35 cellular contexts compared by ENCODE assay signal in the genomic region with DNA sequence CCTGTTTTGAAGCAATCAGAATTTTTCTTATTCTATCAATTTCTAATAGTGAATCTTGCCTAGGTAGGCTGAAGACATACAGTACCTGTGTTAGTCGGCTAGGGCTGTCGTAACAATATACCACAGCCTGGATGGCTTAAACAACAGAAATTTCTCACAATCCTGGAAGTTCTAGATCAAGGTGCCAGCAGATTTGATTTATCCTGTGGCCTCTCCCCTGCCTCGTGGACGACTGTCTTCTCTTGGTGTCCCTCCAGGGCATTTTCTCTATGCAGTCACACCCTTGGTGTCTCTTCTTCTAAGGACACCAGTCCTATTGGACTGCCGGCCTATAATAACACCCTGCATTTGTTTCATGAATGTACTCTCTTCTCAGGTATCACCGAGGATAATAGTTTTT. TPM values are rescaled to one million over a fixed set of nuclear protein-coding genes. Genes with fewer than 3 reads are reported as not detected.
DNase-seq lines count a peak whose midpoint lies in the region; ATAC-seq and TF ChIP-seq lines count a peak whose summit lies in the region.
"Had no signal": no experiment of that assay in that cellular context is flagged by ENCODE, and none has a peak within 500 bp of the region (broad histone marks: within the 10 kb centered on the region; RNA-seq: fewer than 3 reads in every experiment).

No MANE protein-coding gene starts in this region.

- H3K4me3 Mint-ChIP-seq in activated CD4-positive, alpha-beta T cell treated with anti-CD3 and anti-CD28 coated beads, Interleukin-2, amount 10 ng/mL, durations not matched to agents 24 days and 14 days: peak overlapping the region; percentile 14
- peak overlapping the region; percentile 24 for H3K4me3 Mint-ChIP-seq in activated T-helper 2 cell treated with anti-CD3 and anti-CD28 coated beads, Interferon-gamma antibody, Interleukin-2, Interleukin-4, amounts not matched to agents 10 μg/mL and 5 μg/mL and 100 μg/mL, durations not matched to agents 14 hours and 24 hours and 36 hours (ENCODE audit: low read depth)
- peak overlapping the region; percentile 6 for H3K4me3 Mint-ChIP-seq in neural crest cell

- peaks cover 37% of the 10 kb centered on the region for H3K4me1 ChIP-seq in DND-41 (ENCODE audit: insufficient read depth, low read length)

- peaks cover 11% of the 10 kb centered on the region for H3K9me3 ChIP-seq in DND-41 (ENCODE audit: insufficient read depth, low read length, severe bottlenecking)
- H3K9me3 ChIP-seq: suprapubic skin, vagina had no signal

- no peak overlapping the region for H3K4me3 ChIP-seq in DND-41 (ENCODE audit: low read depth in 1 of 2, low read length in 2 of 2)
- H3K4me3 ChIP-seq: cardiac muscle cell, lower lobe of right lung, mucosa of descending colon, SJSA1, vagina had no signal

- peaks cover 19% of the 10 kb centered on the region for H3K36me3 Mint-ChIP-seq in activated CD4-positive, alpha-beta T cell treated with anti-CD3 and anti-CD28 coated beads, Interleukin-2, amount 10 ng/mL, durations not matched to agents 24 days and 14 days (ENCODE audit: low read depth)
- peaks cover 21% of the 10 kb centered on the region for H3K36me3 Mint-ChIP-seq in activated T-helper 2 cell treated with anti-CD3 and anti-CD28 coated beads, Interferon-gamma antibody, Interleukin-2, Interleukin-4, amounts not matched to agents 10 μg/mL and 5 μg/mL and 100 μg/mL, durations not matched to agents 14 hours and 24 hours and 36 hours (ENCODE audit: low read depth)
- peaks cover 15% of the 10 kb centered on the region for H3K36me3 Mint-ChIP-seq in neural crest cell (ENCODE audit: low read depth)

- H3K4me1 Mint-ChIP-seq in activated CD4-positive, alpha-beta T cell treated with anti-CD3 and anti-CD28 coated beads, Interleukin-2, amount 10 ng/mL, durations not matched to agents 24 days and 14 days: peaks cover 29% of the 10 kb centered on the region
- H3K4me1 Mint-ChIP-seq in activated T-helper 2 cell treated with anti-CD3 and anti-CD28 coated beads, Interferon-gamma antibody, Interleukin-2, Interleukin-4, amounts not matched to agents 10 μg/mL and 5 μg/mL and 100 μg/mL, durations not matched to agents 14 hours and 24 hours and 36 hours (ENCODE audit: low read depth): peaks cover 25% of the 10 kb centered on the region
- H3K4me1 Mint-ChIP-seq in neural crest cell: peaks cover 27% of the 10 kb centered on the region

- H3K27me3 Mint-ChIP-seq in activated CD4-positive, alpha-beta T cell treated with anti-CD3 and anti-CD28 coated beads, Interleukin-2, amount 10 ng/mL, durations not matched to agents 24 days and 14 days: peaks cover 10% of the 10 kb centered on the region
- peaks cover 10% of the 10 kb centered on the region for H3K27me3 Mint-ChIP-seq in activated T-helper 2 cell treated with anti-CD3 and anti-CD28 coated beads, Interferon-gamma antibody, Interleukin-2, Interleukin-4, amounts not matched to agents 10 μg/mL and 5 μg/mL and 100 μg/mL, durations not matched to agents 14 hours and 24 hours and 36 hours (ENCODE audit: low read depth)
- H3K27me3 Mint-ChIP-seq in neural crest cell (ENCODE audit: low read depth): peaks cover 35% of the 10 kb centered on the region

- H4K20me1 ChIP-seq in DND-41 (ENCODE audit: insufficient read depth, low read length): no peaks in the 10 kb centered on the region

- no peak for TF ChIP-seq CTCF in DND-41 (IDR thresholded peaks at IDR 0.05; ENCODE audit: borderline replicate concordance, extremely low read depth, low read length, poor library complexity, severe bottlenecking)
- TF ChIP-seq CTCF in neural crest cell (conservative IDR thresholded peaks at IDR 0.05): no peak

- no peaks in the 10 kb centered on the region for H3K36me3 ChIP-seq in DND-41 (ENCODE audit: insufficient read depth, low read length)
- H3K36me3 ChIP-seq: cardiac muscle cell, lower lobe of right lung, sigmoid colon, suprapubic skin, vagina had no signal

- H3K79me2 ChIP-seq in DND-41 (ENCODE audit: insufficient read depth, low read length): peaks cover 23% of the 10 kb centered on the region

- DNase-seq in activated CD4-positive, alpha-beta T cell treated with anti-CD3 and anti-CD28 coated beads, Interleukin-2, amount 10 ng/mL, durations not matched to agents 24 days and 14 days: no peak
- no peak for DNase-seq in activated CD4-positive, alpha-beta T cell treated with anti-CD3 and anti-CD28 coated beads, Interleukin-2, amount 50 U/mL, for 1 hour
- DNase-seq in DND-41: no peak
- DNase-seq in activated T-helper 2 cell treated with anti-CD3 and anti-CD28 coated beads, Interferon-gamma antibody, Interleukin-2, Interleukin-4, amounts not matched to agents 10 μg/mL and 5 μg/mL and 100 μg/mL, durations not matched to agents 14 hours and 24 hours and 36 hours (ENCODE audit: low spot score): no peak
- DNase-seq in neural crest cell (ENCODE audit: low read depth, low spot score): no peak
- DNase-seq in DMS79 (lab: John Stamatoyannopoulos, UW): no peak
- DNase-seq: activated CD4-positive, alpha-beta T cell treated with anti-CD3 and anti-CD28 coated beads for 1 hour; activated naive CD4-positive, alpha-beta T cell treated with anti-CD3 and anti-CD28 coated beads for 36 hours; activated T-cell treated with anti-CD3 and anti-CD28 coated beads, Interleukin-2, amount 50 U/mL, for 1 hour; aorta; cortex of kidney; DMS53; foreskin fibroblast; GDM1; heart left ventricle; lower lobe of right lung; MG63; mucosa of descending colon; NCI-H2029; NCI-H345; NCI-H774; RPMI8226; sigmoid colon; stimulated activated naive B cell treated with anti-CD40 and anti-IgM and Interleukin-4, amounts not matched to agents 10 μg/mL and 1 μg/mL and 100 μg/mL, for 72 hours; T-helper 1 cell had no signal

- intact Hi-C loops in activated CD4-positive, alpha-beta T cell treated with anti-CD3 and anti-CD28 coated beads, Interleukin-2, amount 10 ng/mL, durations not matched to agents 24 days and 14 days (cut with micrococcal nuclease): loop anchor here (5.0 kb wide), 2 partner anchors 608 to 828 kb away; no protein-coding TSS in a partner anchor
- intact Hi-C loops in activated T-helper 2 cell treated with anti-CD3 and anti-CD28 coated beads, Interferon-gamma antibody, Interleukin-2, Interleukin-4, amounts not matched to agents 10 μg/mL and 5 μg/mL and 100 μg/mL, durations not matched to agents 14 hours and 24 hours and 36 hours (cut with micrococcal nuclease): loop anchor here (5.0 to 10.0 kb wide), 2 partner anchors 917 to 1836 kb away; a partner anchor contains a TSS

- H3K27ac ChIP-seq in DND-41 (ENCODE audit: low read length): no peak overlapping the region
- H3K27ac ChIP-seq: cardiac muscle cell had no signal

- H3K9me3 Mint-ChIP-seq in activated CD4-positive, alpha-beta T cell treated with anti-CD3 and anti-CD28 coated beads, Interleukin-2, amount 10 ng/mL, durations not matched to agents 24 days and 14 days: peaks cover 25% of the 10 kb centered on the region
- H3K9me3 Mint-ChIP-seq in activated T-helper 2 cell treated with anti-CD3 and anti-CD28 coated beads, Interferon-gamma antibody, Interleukin-2, Interleukin-4, amounts not matched to agents 10 μg/mL and 5 μg/mL and 100 μg/mL, durations not matched to agents 14 hours and 24 hours and 36 hours: peaks cover 25% of the 10 kb centered on the region
- peaks cover 14% of the 10 kb centered on the region for H3K9me3 Mint-ChIP-seq in neural crest cell

- H3K9ac ChIP-seq in DND-41 (ENCODE audit: low read depth, low read length): no peak overlapping the region

- no peak overlapping the region for H3K27ac Mint-ChIP-seq in activated CD4-positive, alpha-beta T cell treated with anti-CD3 and anti-CD28 coated beads, Interleukin-2, amount 10 ng/mL, durations not matched to agents 24 days and 14 days
- no peak overlapping the region for H3K27ac Mint-ChIP-seq in activated T-helper 2 cell treated with anti-CD3 and anti-CD28 coated beads, Interferon-gamma antibody, Interleukin-2, Interleukin-4, amounts not matched to agents 10 μg/mL and 5 μg/mL and 100 μg/mL, durations not matched to agents 14 hours and 24 hours and 36 hours
- no peak overlapping the region for H3K27ac Mint-ChIP-seq in neural crest cell (ENCODE audit: unreplicated experiment)
- H3K27ac Mint-ChIP-seq: activated naive CD4-positive, alpha-beta T cell treated with anti-CD3 and anti-CD28 coated beads for 36 hours; progenitor cell of endocrine pancreas had no signal

- ATAC-seq in DND-41 (ENCODE audit: insufficient read depth, low read depth) (no peak), HG03139 (IDR thresholded peaks at IDR 0.05; ENCODE audit: unreplicated experiment) (no peak), GM18868 (IDR thresholded peaks at IDR 0.05; ENCODE audit: unreplicated experiment) (no peak)
- ATAC-seq: esophagus mucosa; HCT116; heart left ventricle; K562; lower lobe of right lung; mucosa of descending colon; stimulated activated naive B cell treated with anti-CD40 and anti-IgM and Interleukin-4, amounts not matched to agents 10 μg/mL and 1 μg/mL and 100 μg/mL, for 72 hours had no signal

- peak overlapping the region; percentile 64; the same call in 1 of the 2 replicates for H3K4me2 ChIP-seq in DND-41 (ENCODE audit: insufficient read depth, low read length)

- no peaks in the 10 kb centered on the region for H3K27me3 ChIP-seq in DND-41 (ENCODE audit: insufficient read depth, low read length, poor library complexity)
- H3K27me3 ChIP-seq: heart left ventricle, MG63, sigmoid colon, SJSA1, suprapubic skin, vagina had no signal

- H2AFZ ChIP-seq in DND-41 (ENCODE audit: low read depth, low read length): no peak overlapping the region

RNA-seq across cellular contexts. Expression of a gene that starts 1.8 kb away (rescaled TPM):
- total RNA-seq in activated CD4-positive, alpha-beta T cell treated with anti-CD3 and anti-CD28 coated beads, Interleukin-2, amount 10 ng/mL, durations not matched to agents 24 days and 14 days: 44.5 and 47.4 TPM in 2 replicates
- 49.1 and 54.0 TPM in 2 replicates for total RNA-seq in activated T-helper 2 cell treated with anti-CD3 and anti-CD28 coated beads, Interferon-gamma antibody, Interleukin-2, Interleukin-4, amounts not matched to agents 10 μg/mL and 5 μg/mL and 100 μg/mL, durations not matched to agents 14 hours and 24 hours and 36 hours
- 32.8 and 33.7 TPM in 2 replicates for total RNA-seq in neural crest cell
